8 cellular contexts compared by ENCODE assay signal in the genomic region with DNA sequence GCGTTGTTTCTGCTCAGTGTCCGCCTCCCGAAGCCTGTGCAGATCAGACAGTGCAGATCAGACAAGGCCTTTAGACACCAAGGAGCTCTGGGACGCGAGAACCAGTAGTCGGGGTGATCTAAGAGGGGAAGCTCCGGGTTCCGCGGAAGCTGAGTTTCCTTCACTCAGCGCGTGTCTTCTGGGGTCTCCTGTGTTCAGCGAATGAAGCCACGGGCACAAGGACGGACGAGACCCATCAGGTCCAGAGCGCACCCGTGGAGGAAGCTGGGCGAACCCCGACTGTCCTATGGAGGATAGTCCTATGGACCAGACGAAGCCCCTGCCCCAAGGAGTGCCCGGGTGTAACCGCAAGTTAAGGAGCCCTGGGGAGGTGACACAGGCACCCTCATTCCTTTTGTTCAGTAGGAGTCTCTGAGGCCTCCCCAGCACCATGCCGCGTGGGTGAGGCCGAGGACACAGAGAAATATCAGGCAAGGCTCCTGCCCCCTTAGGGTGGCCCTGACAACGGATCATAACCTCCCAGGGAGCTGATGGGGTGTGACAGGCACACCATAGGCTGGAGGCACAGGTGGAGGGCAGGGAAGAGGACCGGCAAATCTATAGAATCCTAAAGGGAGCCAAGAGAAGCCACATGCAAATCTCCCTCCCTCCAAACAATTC. TPM values are rescaled to one million over a fixed set of nuclear protein-coding genes. Genes with fewer than 3 reads are reported as not detected.
DNase-seq lines count a peak whose midpoint lies in the region; ATAC-seq, FAIRE-seq and TF ChIP-seq lines count a peak whose summit lies in the region.

No MANE protein-coding gene starts in this region.

- TF ChIP-seq CTCF in uterus (IDR thresholded peaks at IDR 0.05), result no peak

- TF ChIP-seq POLR2A in GM12891 (IDR thresholded peaks at IDR 0.05; ENCODE audit: low read depth, low read length) (no peak), uterus (IDR thresholded peaks at IDR 0.05) (no peak)

- FAIRE-seq in GM12891 (lab: Jason Lieb, UNC), result peak; percentile 20

- H3K4me1 ChIP-seq in mucosa of stomach (ENCODE audit: control insufficient read depth, insufficient read depth, low read length) (peaks cover 52% of the 10 kb centered on the region), uterus (peaks cover 17 to 30% of the 10 kb centered on the region in 2 donors)

- H3K9me3 ChIP-seq in mucosa of stomach (ENCODE audit: control insufficient read depth, low read length), result no peaks in the 10 kb centered on the region
- no peaks in the 10 kb centered on the region for H3K9me3 ChIP-seq in uterus

- peaks cover 10% of the 10 kb centered on the region for H3K36me3 ChIP-seq in mucosa of stomach (ENCODE audit: control insufficient read depth, insufficient read depth, low read length)
- no peaks in the 10 kb centered on the region for H3K36me3 ChIP-seq in uterus

- ATAC-seq in SK-N-SH treated with all-trans-retinoic acid at 6 μM for 48 hours, result peak; percentile 3
- no peak for ATAC-seq in HG03460 (IDR thresholded peaks at IDR 0.05; ENCODE audit: unreplicated experiment)

- H3K27me3 ChIP-seq in mucosa of stomach (ENCODE audit: control insufficient read depth, insufficient read depth, low read length) (no peaks in the 10 kb centered on the region), uterus (no peaks in the 10 kb centered on the region)

- peak overlapping the region; percentile 89 to 97 for H3K27ac ChIP-seq in uterus

- H3K4me3 ChIP-seq in mucosa of stomach (ENCODE audit: low read length) (peak overlapping the region; percentile 85), uterus (peak overlapping the region; percentile 70 to 86)

- intact Hi-C loops in uterus (cut with DNase I; ENCODE audit: low total_unique reads), result loop anchor here (5.0 kb wide), 1 partner anchor 82 kb away; no protein-coding TSS in a partner anchor

- DNase-seq in GM12891 (ENCODE audit: insufficient read length, low spot score) (no peak), HUDEP-2 (lab: John Stamatoyannopoulos, UW; ENCODE audit: unreplicated experiment in 76 of 76) (peak in 51 of 76 experiments; percentile 26 to 93 (median 59)), ecto neural progenitor cell (ENCODE audit: low spot score) (peak; percentile 58), uterus (peak; percentile 31 to 37), dedifferentiated amniotic fluid mesenchymal stem cell (ENCODE audit: extremely low spot score) (no peak)

- H3K9ac ChIP-seq in mucosa of stomach (ENCODE audit: low read length), result peak overlapping the region; percentile 74

TF ChIP-seq in GM12891, 5 proteins besides CTCF, POLR2A, EP300 and RAD21:
- no peak for TF ChIP-seq SPI1 (IDR thresholded peaks at IDR 0.05; ENCODE audit: low read depth, low read length)
- TF ChIP-seq TAF1 (IDR thresholded peaks at IDR 0.05; ENCODE audit: low read depth, low read length), result no peak
- no peak for TF ChIP-seq POLR2AphosphoS5 (IDR thresholded peaks at IDR 0.05; ENCODE audit: low read depth, low read length)
- TF ChIP-seq PAX5 (IDR thresholded peaks at IDR 0.05; ENCODE audit: insufficient read depth, low read length, severe bottlenecking), result no peak
- TF ChIP-seq POU2F2 (IDR thresholded peaks at IDR 0.05; ENCODE audit: low read depth, low read length), result no peak; the same call in 1 of the 2 replicates

TF ChIP-seq in SK-N-SH treated with all-trans-retinoic acid at 6 μM for 48 hours, 23 proteins besides CTCF, POLR2A, EP300 and RAD21:
- TF ChIP-seq ZNF8 (CRISPR knock-in tag; IDR thresholded peaks at IDR 0.05), result no peak
- no peak for TF ChIP-seq ZFP3 (CRISPR knock-in tag; IDR thresholded peaks at IDR 0.05)
- TF ChIP-seq ZFP30 (CRISPR knock-in tag; IDR thresholded peaks at IDR 0.05), result no peak
- TF ChIP-seq RARB (CRISPR knock-in tag; IDR thresholded peaks at IDR 0.05), result no peak
- no peak for TF ChIP-seq OSR1 (CRISPR knock-in tag; IDR thresholded peaks at IDR 0.05)
- TF ChIP-seq ESRRG (CRISPR knock-in tag; IDR thresholded peaks at IDR 0.05), result no peak

RNA-seq across cellular contexts. Expression of a gene that starts 0.6 kb away (rescaled TPM):
- 0.73 TPM for polyA plus RNA-seq in GM12891 (2012; ENCODE audit: low read depth, missing spikeins)
- total RNA-seq in uterus, result 1 to 10 TPM in 1 of 4 donors, under 1 TPM in 1, not detected in 2; 0.83 to 2.3 TPM

RNA-seq across cellular contexts. Expression of a gene that starts 1.0 kb away (rescaled TPM):
- 4,426 TPM for polyA plus RNA-seq in GM12891 (2012; ENCODE audit: low read depth, missing spikeins)
- 1,000 to 10,000 TPM in 1 of 4 donors, 100 to 1,000 TPM in 2, 10 to 100 TPM in 1; 20.7 to 1,084 (median 431) TPM for total RNA-seq in uterus

RNA-seq across cellular contexts. Expression of a gene that starts 8.1 kb away (rescaled TPM):
- polyA plus RNA-seq in GM12891 (2012; ENCODE audit: low read depth, missing spikeins), result not detected
- total RNA-seq in uterus, result 1 to 10 TPM in 1 of 4 donors, not detected in 3; 1.1 TPM

RNA-seq across cellular contexts. Expression of a gene that starts 14.4 kb away (rescaled TPM):
- 0.18 TPM for polyA plus RNA-seq in GM12891 (2012; ENCODE audit: low read depth, missing spikeins)
- total RNA-seq in uterus, result 1 to 10 TPM in 1 of 4 donors, not detected in 3; 1.6 TPM

RNA-seq across cellular contexts. Expression of a gene that starts 21.6 kb away (rescaled TPM):
- polyA plus RNA-seq in GM12891 (2012; ENCODE audit: low read depth, missing spikeins), result not detected
- total RNA-seq in uterus, result under 1 TPM in 1 of 4 donors, not detected in 3; 0.18 TPM

Comparison
In these comparisons a context has a peak if more than half of its experiments do, and no peak if none do; other contexts are left out.
1. DNase-seq: peak in HUDEP-2 (51 of 76), ecto neural progenitor cell (single experiment) and uterus (2 of 2); none in GM12891 (single experiment) and dedifferentiated amniotic fluid mesenchymal stem cell (single experiment).